Comparison of ENCODE assay signal across 31 cellular contexts in the genomic region with DNA sequence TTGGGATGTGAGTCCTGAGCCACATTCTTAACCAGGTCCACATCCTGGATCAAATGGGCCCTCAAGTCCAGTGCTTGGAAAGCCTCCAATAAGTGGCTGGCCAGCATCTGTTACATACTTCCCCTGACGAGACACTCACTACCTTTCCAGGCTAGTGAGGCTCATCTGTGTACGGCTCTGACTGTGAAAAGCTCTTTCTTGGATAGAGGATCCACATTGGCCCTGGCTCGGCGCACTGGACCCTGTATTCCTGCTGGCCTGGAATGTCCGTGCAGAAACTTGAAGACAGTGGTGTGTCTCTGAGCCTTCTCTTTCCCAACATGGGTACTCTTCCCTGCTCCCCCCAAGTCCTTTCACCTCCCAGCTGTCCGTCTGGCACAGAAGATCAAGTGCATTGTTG. TPM values are rescaled to one million over a fixed set of nuclear protein-coding genes. Genes with fewer than 3 reads are reported as not detected.
"Had no signal": no experiment of that assay in that cellular context is flagged by ENCODE, and none has a peak within 500 bp of the region (broad histone marks: within the 10 kb centered on the region; RNA-seq: fewer than 3 reads in every experiment).

No MANE protein-coding gene starts in this region.

- H3K36me3 ChIP-seq: ascending aorta, cardiac muscle cell, Peyer's patch had no signal

- ATAC-seq: Right ventricle myocardium inferior had no signal

- H3K27me3 ChIP-seq: ascending aorta, cardiac muscle cell, Peyer's patch had no signal

- DNase-seq: activated B cell treated with CpG ODN at 0.5 μM for 24 hours; activated CD4-positive, alpha-beta memory T cell treated with anti-CD3 and anti-CD28 coated beads, Interleukin-2, amount 10 ng/mL, durations not matched to agents 7 days and 5 days; activated CD4-positive, alpha-beta T cell treated with anti-CD3 and anti-CD28 coated beads for 48 hours; activated CD4-positive, CD25-positive, alpha-beta regulatory T cell treated with anti-CD3 and anti-CD28 coated beads, Interleukin-2, amount 50 U/mL, for 72 hours; activated gamma-delta T cell; activated naive CD4-positive, alpha-beta T cell treated with Interleukin-2 at 50 U/mL for 16 hours; activated naive CD8-positive, alpha-beta T cell treated with anti-CD3 and anti-CD28 coated beads, Interleukin-2, amount 10 ng/mL, durations not matched to agents 7 days and 5 days; activated T-cell treated with anti-CD3 and anti-CD28 coated beads, Interleukin-2, amount 50 U/mL, for 24 hours; amygdala; MM.1S; MV-4-11; NCI-H1092; NCI-H1436 treated with DMSO at 0.1 percent for 48 hours; NCI-H1694 treated with DMSO at 0.1 percent for 48 hours; NCI-H2029; NCI-H345; NCI-H524 treated with DMSO at 0.1 percent for 48 hours; RPMI8226; SW 1271; T-helper 1 cell; T-helper 2 cell; T-helper 9 cell had no signal

- H3K27ac ChIP-seq: ascending aorta, cardiac muscle cell, KMS-11, Peyer's patch, VCaP had no signal

- H3K4me3 ChIP-seq: ascending aorta, cardiac muscle cell, Peyer's patch had no signal

RNA-seq across cellular contexts. Expression of a gene that starts 35.5 kb away (rescaled TPM):
- total RNA-seq: activated B cell treated with CpG ODN at 0.5 μM for 24 hours; activated CD4-positive, alpha-beta memory T cell treated with anti-CD3 and anti-CD28 coated beads, Interleukin-2, amount 10 ng/mL, durations not matched to agents 7 days and 5 days; activated CD8-positive, alpha-beta memory T cell treated with anti-CD3 and anti-CD28 coated beads for 36 hours; activated naive CD8-positive, alpha-beta T cell treated with anti-CD3 and anti-CD28 coated beads, Interleukin-2, amount 10 ng/mL, durations not matched to agents 7 days and 5 days; activated T-helper 2 cell treated with anti-CD3 and anti-CD28 coated beads, Interferon-gamma antibody, Interleukin-2, Interleukin-4, amounts not matched to agents 10 μg/mL and 5 μg/mL and 100 μg/mL, durations not matched to agents 14 hours and 24 hours and 36 hours; ascending aorta; cardiac muscle cell; NCI-H460; Peyer's patch; Right ventricle myocardium inferior had no signal
